9 cellular contexts compared by ENCODE assay signal in genomic region chr19:9936151-9937000, GRCh38. TPM values are rescaled to one million over a fixed set of nuclear protein-coding genes. Genes with fewer than 3 reads are reported as not detected.
DNase-seq lines count a peak whose midpoint lies in the region; ATAC-seq and TF ChIP-seq lines count a peak whose summit lies in the region.
"Had no signal": no experiment of that assay in that cellular context is flagged by ENCODE, and none has a peak within 500 bp of the region (broad histone marks: within the 10 kb centered on the region; RNA-seq: fewer than 3 reads in every experiment).

Gene OLFM2, minus strand, starts transcription at chr19:9936515. Its CDS starts 149 bp downstream, at chr19:9936366.

- H3K4me1 ChIP-seq in hepatocyte (ENCODE audit: insufficient read depth) (peaks cover 11% of the 10 kb centered on the region), spleen (peaks cover 5 to 35% (median 22%) of the 10 kb centered on the region in 6 donors)

- H3K27me3 ChIP-seq in hepatocyte (peaks cover 25% of the 10 kb centered on the region), spleen (replicated peaks in 1 of 7) (peaks cover 3 to 85% (median 57%) of the 10 kb centered on the region in 7 donors)

- H2AFZ ChIP-seq in hepatocyte = peak within 1 kb of the TSS; percentile 74

- DNase-seq in NCI-H345 (lab: John Stamatoyannopoulos, UW) (peak; percentile 5), NCI-H345 treated with DMSO at 0.1 percent for 48 hours (lab: John Stamatoyannopoulos, UW; ENCODE audit: unreplicated experiment) (no peak), hepatocyte (ENCODE audit: low spot score) (peak; percentile 76), spleen (no peak), superior temporal gyrus (ENCODE audit: extremely low spot score) (no peak)
- no peak for DNase-seq in activated CD4-positive, alpha-beta memory T cell treated with anti-CD3 and anti-CD28 coated beads, Interleukin-2, amount 10 ng/mL, durations not matched to agents 7 days and 5 days
- DNase-seq: DND-41 had no signal

- CTCF ChIA-PET in activated CD4-positive, alpha-beta memory T cell treated with anti-CD3 and anti-CD28 coated beads, Interleukin-2, amount 10 ng/mL, durations not matched to agents 7 days and 5 days (lab: Charles Lee) = no interaction called here

- WGBS in hepatocyte (ENCODE audit: low lambda C conversion rate, missing lambda C conversion rate) = 3% methylated on average over 16 of the region's 79 CpGs
- 2 to 3% (median 2%) methylated on average over 26 to 78 of the region's 79 CpGs for WGBS in spleen, 5 donors

- peak within 1 kb of the TSS; percentile 96 for H3K4me2 ChIP-seq in hepatocyte

- intact Hi-C loops in spleen (cut with DNase I; ENCODE audit: low total_unique reads) = no loop called here

- ATAC-seq in GM21528 (IDR thresholded peaks at IDR 0.05; ENCODE audit: low FRiP score, unreplicated experiment) (no peak), GM21360 (IDR thresholded peaks at IDR 0.05; ENCODE audit: unreplicated experiment) (no peak)

- no peaks in the 10 kb centered on the region for H3K9me3 Mint-ChIP-seq in activated CD4-positive, alpha-beta memory T cell treated with anti-CD3 and anti-CD28 coated beads, Interleukin-2, amount 10 ng/mL, durations not matched to agents 7 days and 5 days

- no peaks in the 10 kb centered on the region for H3K9me2 ChIP-seq in hepatocyte (replicated peaks; ENCODE audit: insufficient read depth)

- peaks cover 2% of the 10 kb centered on the region for H3K36me3 Mint-ChIP-seq in activated CD4-positive, alpha-beta memory T cell treated with anti-CD3 and anti-CD28 coated beads, Interleukin-2, amount 10 ng/mL, durations not matched to agents 7 days and 5 days (ENCODE audit: low read depth)

- TF ChIP-seq CTCF in hepatocyte (IDR thresholded peaks at IDR 0.05; ENCODE audit: poor library complexity) = no peak
- no peak for TF ChIP-seq CTCF in spleen (IDR thresholded peaks at IDR 0.05 in 8 of 11, conservative IDR thresholded peaks at IDR 0.05 in 3 of 11)

- H3K27ac ChIP-seq in hepatocyte (no peak within 1 kb of the TSS), spleen (no peak within 1 kb of the TSS)

- H3K9me3 ChIP-seq in hepatocyte (ENCODE audit: low read depth) (no peaks in the 10 kb centered on the region), spleen (peaks cover 0 to 5% (median under 1%) of the 10 kb centered on the region in 8 donors)

- H3K4me1 Mint-ChIP-seq in activated CD4-positive, alpha-beta memory T cell treated with anti-CD3 and anti-CD28 coated beads, Interleukin-2, amount 10 ng/mL, durations not matched to agents 7 days and 5 days = peaks cover 10% of the 10 kb centered on the region

- H3K4me3 ChIP-seq in hepatocyte (peak within 1 kb of the TSS; percentile 83), spleen (peak within 1 kb of the TSS in 6 of 8 donors; percentile 1 to 62 (median 24))

- peaks cover 45% of the 10 kb centered on the region for H3K27me3 Mint-ChIP-seq in activated CD4-positive, alpha-beta memory T cell treated with anti-CD3 and anti-CD28 coated beads, Interleukin-2, amount 10 ng/mL, durations not matched to agents 7 days and 5 days

- peak within 1 kb of the TSS; percentile 11 for H3K4me3 Mint-ChIP-seq in activated CD4-positive, alpha-beta memory T cell treated with anti-CD3 and anti-CD28 coated beads, Interleukin-2, amount 10 ng/mL, durations not matched to agents 7 days and 5 days

- no peak within 1 kb of the TSS for H3K27ac Mint-ChIP-seq in activated CD4-positive, alpha-beta memory T cell treated with anti-CD3 and anti-CD28 coated beads, Interleukin-2, amount 10 ng/mL, durations not matched to agents 7 days and 5 days

- peaks cover 3% of the 10 kb centered on the region for H3K79me2 ChIP-seq in hepatocyte

- no peaks in the 10 kb centered on the region for H4K20me1 ChIP-seq in hepatocyte (ENCODE audit: insufficient read depth, poor library complexity, severe bottlenecking)

- POLR2A ChIA-PET in activated CD4-positive, alpha-beta memory T cell treated with anti-CD3 and anti-CD28 coated beads, Interleukin-2, amount 10 ng/mL, durations not matched to agents 7 days and 5 days (lab: Charles Lee) = no interaction called here

- H3K36me3 ChIP-seq in hepatocyte (replicated peaks; ENCODE audit: insufficient read depth, low read depth) (no peaks in the 10 kb centered on the region), spleen (no peaks in the 10 kb centered on the region)

- TF ChIP-seq POLR2A in spleen (IDR thresholded peaks at IDR 0.05) = no peak

RNA-seq across cellular contexts. Expression of gene OLFM2, which starts in this region (rescaled TPM):
- 10 to 100 TPM in 1 of 2 experiments, 1 to 10 TPM in 1; 9.7 to 10.5 TPM for total RNA-seq in activated CD4-positive, alpha-beta memory T cell treated with anti-CD3 and anti-CD28 coated beads, Interleukin-2, amount 10 ng/mL, durations not matched to agents 7 days and 5 days
- total RNA-seq in hepatocyte (33.1 and 36.8 TPM in 2 replicates), spleen (1 to 10 TPM; 1.5 to 4.6 (median 2.8) TPM)
- polyA plus RNA-seq in hepatocyte (36.5 and 37.0 TPM in 2 replicates), spleen (1 to 10 TPM; 1.5 to 2.6 (median 1.9) TPM)

Comparison
In these comparisons a context has a peak if more than half of its experiments do, and no peak if none do; other contexts are left out.
1. RNA of gene OLFM2 (polyA plus RNA-seq): 36.5 to 37.0 TPM in hepatocyte; 1.5 to 2.6 TPM in spleen; every median in the first group is over 10 times any median in the second.
2. DNase-seq: peak in NCI-H345 (single experiment) and hepatocyte (single experiment); none in NCI-H345 treated with DMSO at 0.1 percent for 48 hours (single experiment), activated CD4-positive, alpha-beta memory T cell treated with anti-CD3 and anti-CD28 coated beads, Interleukin-2, amount 10 ng/mL, durations not matched to agents 7 days and 5 days (single experiment), spleen (single experiment) and superior temporal gyrus (single experiment).